ENCODE assay signal across 29 cellular contexts in the genomic region with DNA sequence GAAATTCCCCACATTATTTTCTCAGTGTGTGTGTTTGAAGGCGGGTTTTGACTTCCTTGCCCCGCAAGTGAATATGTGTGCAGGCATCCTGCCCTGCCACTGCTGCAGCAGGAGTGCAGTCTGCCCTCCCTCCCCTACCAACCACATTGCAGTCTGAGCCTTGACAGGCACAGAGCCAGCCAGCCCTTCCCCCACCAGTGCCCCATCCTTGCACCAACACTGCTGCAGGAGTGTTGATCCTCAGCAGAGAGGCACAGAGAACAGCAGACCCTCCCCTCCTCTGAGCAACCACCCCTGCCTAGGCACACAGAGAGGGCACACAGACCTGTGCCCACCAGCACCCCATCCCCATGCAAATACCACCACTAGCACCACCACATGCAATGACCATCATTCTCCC.
"Had no signal": no experiment of that assay in that cellular context is flagged by ENCODE, and none has a peak within 500 bp of the region (broad histone marks: within the 10 kb centered on the region; RNA-seq: fewer than 3 reads in every experiment).

No MANE protein-coding gene starts in this region.

- H3K27ac ChIP-seq: esophagus squamous epithelium, heart right ventricle, left lung, prostate gland, right atrium auricular region, suprapubic skin, transverse colon had no signal

- DNase-seq: cerebellar nuclear complex; cortex of kidney; effector memory CD8-positive, alpha-beta T cell; erythroblast; esophagus squamous epithelium; foreskin melanocyte; glutamatergic neuron; heart right ventricle; hippocampal formation; left cardiac atrium; left lung; mammary epithelial cell; mesendoderm; midbrain; naive thymus-derived CD4-positive, alpha-beta T cell; nucleus accumbens; stimulated activated CD4-positive, alpha-beta T cell treated with anti-CD3 and anti-CD28 coated beads, Interleukin-12 subunit alpha, Interleukin-12 subunit beta, amount 100 ng/mL, for 4 hours; stimulated activated CD4-positive, alpha-beta T cell treated with anti-CD3 and anti-CD28 coated beads, Interleukin-1b, Interleukin-23, amount 100 ng/mL, for 48 hours; stimulated activated CD4-positive, alpha-beta T cell treated with anti-CD3 and anti-CD28 coated beads, Interleukin-4, amount 100 ng/mL, for 1 hour; stimulated activated CD8-positive, alpha-beta memory T cell treated with anti-CD3 and anti-CD28 coated beads, Interleukin-4, amount 100 ng/mL, for 48 hours; transverse colon had no signal

- H3K4me2 ChIP-seq: smooth muscle cell had no signal

- H3K4me1 ChIP-seq: esophagus squamous epithelium, heart right ventricle, left lung, prostate gland, right atrium auricular region, suprapubic skin, transverse colon had no signal

- H3K9me3 ChIP-seq: prostate gland had no signal

- H3K27me3 Mint-ChIP-seq: effector memory CD8-positive, alpha-beta T cell; stimulated activated naive CD8-positive, alpha-beta T cell treated with anti-CD3 and anti-CD28 coated beads, Interleukin-15, Interleukin-2, amounts not matched to agents 100 ng/mL and 50 ng/mL, for 24 hours had no signal

- H3K27ac Mint-ChIP-seq: effector memory CD8-positive, alpha-beta T cell; naive thymus-derived CD4-positive, alpha-beta T cell; stimulated activated naive CD8-positive, alpha-beta T cell treated with anti-CD3 and anti-CD28 coated beads, Interleukin-15, Interleukin-2, amounts not matched to agents 100 ng/mL and 50 ng/mL, for 24 hours had no signal

- H3K4me3 Mint-ChIP-seq: effector memory CD8-positive, alpha-beta T cell; naive thymus-derived CD4-positive, alpha-beta T cell; stimulated activated naive CD8-positive, alpha-beta T cell treated with anti-CD3 and anti-CD28 coated beads, Interleukin-15, Interleukin-2, amounts not matched to agents 100 ng/mL and 50 ng/mL, for 24 hours had no signal

- H3K27me3 ChIP-seq: esophagus squamous epithelium, heart right ventricle, left lung, right atrium auricular region, suprapubic skin, transverse colon had no signal

- H3K4me3 ChIP-seq: esophagus squamous epithelium, heart right ventricle, left lung, prostate gland, right atrium auricular region, smooth muscle cell, suprapubic skin, transverse colon had no signal

- H3K36me3 ChIP-seq: esophagus squamous epithelium, heart right ventricle, left lung, prostate gland, right atrium auricular region, suprapubic skin, transverse colon had no signal

- ATAC-seq: effector memory CD8-positive, alpha-beta T cell; heart right ventricle; left cardiac atrium; left lung; naive thymus-derived CD4-positive, alpha-beta T cell; sciatic nerve had no signal

- FAIRE-seq: endometrium, islet of Langerhans had no signal
